ENCODE assay signal across 9 cellular contexts in the genomic region with DNA sequence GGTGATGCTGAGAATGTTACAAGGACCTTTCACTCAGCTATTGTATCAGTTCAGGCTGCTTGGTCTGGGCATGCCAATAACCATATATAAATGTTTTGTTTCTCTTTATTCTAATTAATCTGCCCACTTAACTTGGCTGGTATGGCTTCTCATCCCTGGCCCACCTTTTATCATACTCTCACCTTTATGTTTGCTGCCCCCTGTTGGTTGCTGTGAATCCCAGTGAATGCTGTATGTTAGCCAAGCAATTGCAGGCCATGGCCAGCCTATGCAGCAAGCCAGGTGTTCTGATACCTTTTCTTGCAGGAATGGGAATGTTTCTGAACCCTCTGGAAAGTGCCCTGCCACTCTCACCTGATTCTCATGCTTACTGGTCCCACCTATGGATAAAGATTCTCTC. TPM values are rescaled to one million over a fixed set of nuclear protein-coding genes. Genes with fewer than 3 reads are reported as not detected.
DNase-seq lines count a peak whose midpoint lies in the region; ATAC-seq, FAIRE-seq and TF ChIP-seq lines count a peak whose summit lies in the region.
"Had no signal": no experiment of that assay in that cellular context is flagged by ENCODE, and none has a peak within 500 bp of the region (broad histone marks: within the 10 kb centered on the region; RNA-seq: fewer than 3 reads in every experiment).

No MANE protein-coding gene starts in this region.

- H3K27me3 ChIP-seq in HepG2 (ENCODE audit: control insufficient read depth in 1 of 2, insufficient read depth in 2 of 2, low read length in 2 of 2) = no peaks in the 10 kb centered on the region
- H3K27me3 ChIP-seq in mesenchymal stem cell (ENCODE audit: control insufficient read depth in 1 of 2, insufficient read depth in 1 of 2, low read length in 2 of 2) = no peaks in the 10 kb centered on the region
- H3K27me3 ChIP-seq: tibial artery had no signal

- H3K79me2 ChIP-seq in HepG2 (ENCODE audit: insufficient read depth, low read length) = no peaks in the 10 kb centered on the region

- ATAC-seq in HepG2 (peak; percentile 93), HG03045 (IDR thresholded peaks at IDR 0.05; ENCODE audit: unreplicated experiment) (no peak)

- no peak overlapping the region for H3K4me3 ChIP-seq in HepG2 (replicated peaks in 1 of 3; ENCODE audit: insufficient read depth in 1 of 3, low read depth in 2 of 3, low read length in 3 of 3)
- H3K4me3 ChIP-seq in mesenchymal stem cell (ENCODE audit: insufficient read depth in 1 of 2, low read depth in 1 of 2, low read length in 2 of 2) = no peak overlapping the region
- H3K4me3 ChIP-seq: tibial artery had no signal

- H3K27ac ChIP-seq in HepG2 (ENCODE audit: extremely low read length, insufficient read depth, low read length) (no peak overlapping the region), mesenchymal stem cell (ENCODE audit: low read length, poor library complexity, severe bottlenecking) (no peak overlapping the region)
- H3K27ac ChIP-seq: HL-60, tibial artery had no signal

- CTCF ChIA-PET in HEK293T (lab: Yijun Ruan, JAX) (interaction anchor here (1.3 kb wide), 1 partner anchor 8 kb away, joined by 3 read pairs; no protein-coding TSS in a partner anchor), HepG2 (lab: Yijun Ruan, JAX; ENCODE audit: low intra/inter-chr PET ratio, low total read pairs) (interaction anchor here (0.7 to 2.6 kb wide), 3 partner anchors 150 to 480 kb away, joined by 3 to 11 read pairs (median 7); no protein-coding TSS in a partner anchor)

- BruUV-seq in HepG2 (replicated peaks; lab: Mats Ljungman, UMichigan) = no TSS peak

- H3K23ac ChIP-seq in mesenchymal stem cell (ENCODE audit: low read length in 2 of 2) = no peak overlapping the region

- H3K14ac ChIP-seq in mesenchymal stem cell (ENCODE audit: low read length in 2 of 2) = no peak overlapping the region

- H4K91ac ChIP-seq in mesenchymal stem cell (ENCODE audit: low read length) = no peak overlapping the region

- H3K4ac ChIP-seq in mesenchymal stem cell (ENCODE audit: low read depth in 1 of 2, low read length in 2 of 2) = no peak overlapping the region

- POLR2A ChIA-PET in HEK293T (lab: Yijun Ruan, JAX) (no interaction called here), HepG2 (lab: Yijun Ruan, JAX) (no interaction called here)

- peak; percentile 73 for TF ChIP-seq CTCF in HepG2 (CRISPR knock-in tag; IDR thresholded peaks at IDR 0.05)

- no peak overlapping the region for H3K18ac ChIP-seq in mesenchymal stem cell (ENCODE audit: low read depth in 1 of 2, low read length in 2 of 2)

- intact Hi-C loops in HepG2 (cut with micrococcal nuclease; ENCODE audit: unreplicated experiment) (loop anchor here (1.0 kb wide), 1 partner anchor 477 kb away; no protein-coding TSS in a partner anchor), posterior vena cava (cut with DNase I) (no loop called here)

- FAIRE-seq in HepG2 (lab: Jason Lieb, UNC) = no peak

- H2AK5ac ChIP-seq in mesenchymal stem cell (ENCODE audit: low read length, severe bottlenecking) = no peak overlapping the region

- no peak overlapping the region for H3K9ac ChIP-seq in HepG2 (ENCODE audit: insufficient read depth, low read depth, low read length)
- no peak overlapping the region for H3K9ac ChIP-seq in mesenchymal stem cell (ENCODE audit: low read length)

- H4K8ac ChIP-seq in mesenchymal stem cell (ENCODE audit: low read length) = no peak overlapping the region

- in situ Hi-C loops in HepG2 (cut with HindIII; ENCODE audit: extremely low pct_ligation_motif_present, low pct_unique_long_range_greater_than_20kb) = loop anchor here (5.0 kb wide), 1 partner anchor 479 kb away; no protein-coding TSS in a partner anchor

- H3K36me3 ChIP-seq in HepG2 (replicated peaks in 1 of 2; ENCODE audit: control insufficient read depth in 1 of 2, insufficient read depth in 2 of 2, low read length in 2 of 2) (no peaks in the 10 kb centered on the region), mesenchymal stem cell (ENCODE audit: control insufficient read depth in 1 of 2, insufficient read depth in 2 of 2, low read depth in 1 of 2, low read length in 2 of 2) (no peaks in the 10 kb centered on the region)
- H3K36me3 ChIP-seq: tibial artery had no signal

- DNase-seq in Daoy (ENCODE audit: low read depth) (peak; percentile 14), HEK293T (ENCODE audit: extremely low spot score) (peak; percentile 20), SW480 (ENCODE audit: low spot score) (peak; percentile 38), HepG2 (ENCODE audit: low spot score) (peak; percentile 64), mesenchymal stem cell (no peak), posterior vena cava (ENCODE audit: low spot score) (no peak)
- DNase-seq: tibial artery had no signal

- H3K4me1 ChIP-seq in HepG2 (ENCODE audit: insufficient read depth, low read length) = no peaks in the 10 kb centered on the region
- no peaks in the 10 kb centered on the region for H3K4me1 ChIP-seq in mesenchymal stem cell (ENCODE audit: control insufficient read depth, insufficient read depth, low read depth, low read length)
- H3K4me1 ChIP-seq: tibial artery had no signal

- TF ChIP-seq EP300 in HepG2 (IDR thresholded peaks at IDR 0.05; ENCODE audit: low read depth in 2 of 2, low read length in 2 of 2) (no peak), HepG2 (CRISPR knock-in tag; IDR thresholded peaks at IDR 0.05; ENCODE audit: borderline replicate concordance) (no peak)

- no peak overlapping the region for H3K4me2 ChIP-seq in HepG2 (ENCODE audit: low read depth, low read length)
- H3K4me2 ChIP-seq in mesenchymal stem cell (ENCODE audit: low read length, poor library complexity, severe bottlenecking) = no peak overlapping the region

- no peak for TF ChIP-seq POLR2A in HepG2 (IDR thresholded peaks at IDR 0.05; ENCODE audit: insufficient read depth in 1 of 2, low read depth in 2 of 2, low read length in 2 of 2)

- TF ChIP-seq RAD21 in HepG2 (CRISPR knock-in tag; IDR thresholded peaks at IDR 0.05) = no peak

- no peaks in the 10 kb centered on the region for H4K20me1 ChIP-seq in HepG2 (ENCODE audit: insufficient read depth, low read length)

- no peak overlapping the region for H2BK120ac ChIP-seq in mesenchymal stem cell (ENCODE audit: low read depth, low read length)

- H3K9me3 ChIP-seq in HepG2 (ENCODE audit: low read length) (no peaks in the 10 kb centered on the region), mesenchymal stem cell (ENCODE audit: control insufficient read depth, low read length) (no peaks in the 10 kb centered on the region)

- no peaks in the 10 kb centered on the region for H3K79me1 ChIP-seq in mesenchymal stem cell (replicated peaks; ENCODE audit: low read length, poor library complexity, severe bottlenecking)

- no peak overlapping the region for H2BK15ac ChIP-seq in mesenchymal stem cell (ENCODE audit: low read depth, poor library complexity, severe bottlenecking)

- H2BK5ac ChIP-seq in mesenchymal stem cell (ENCODE audit: low read depth, low read length, poor library complexity, severe bottlenecking) = no peak overlapping the region

- H2BK12ac ChIP-seq in mesenchymal stem cell (ENCODE audit: low read length in 2 of 2) = no peak overlapping the region

- no peak overlapping the region for H2AFZ ChIP-seq in HepG2 (ENCODE audit: low read length)
- no peak overlapping the region for H2AFZ ChIP-seq in mesenchymal stem cell (ENCODE audit: low read depth, low read length)

TF ChIP-seq in HEK293T, 16 proteins besides CTCF, POLR2A, EP300 and RAD21 (continues in another document):
- no peak for TF ChIP-seq TARDBP (IDR thresholded peaks at IDR 0.05)
- TF ChIP-seq HDGF (IDR thresholded peaks at IDR 0.05; ENCODE audit: borderline replicate concordance) = no peak
- TF ChIP-seq ARNT (IDR thresholded peaks at IDR 0.05) = no peak
- TF ChIP-seq SP1 (IDR thresholded peaks at IDR 0.05) = no peak
- TF ChIP-seq FOXK2 (IDR thresholded peaks at IDR 0.05) = no peak
- no peak for TF ChIP-seq SUZ12 (IDR thresholded peaks at IDR 0.05)
- no peak for TF ChIP-seq BHLHE40 (IDR thresholded peaks at IDR 0.05; ENCODE audit: borderline replicate concordance)
- TF ChIP-seq ZNF384 (IDR thresholded peaks at IDR 0.05) = no peak

TF ChIP-seq in HepG2, 621 proteins besides CTCF, POLR2A, EP300 and RAD21 (continues in another document):
- peak; percentile 50; the same call in 1 of the 2 replicates for TF ChIP-seq SMC3 (IDR thresholded peaks at IDR 0.05; ENCODE audit: low read length)
- TF ChIP-seq ZFY (CRISPR knock-in tag; IDR thresholded peaks at IDR 0.05) = no peak
- peak; percentile 58 for TF ChIP-seq STAG1 (CRISPR knock-in tag; IDR thresholded peaks at IDR 0.05)

RNA-seq across cellular contexts. Expression of a gene that starts 54.6 kb away (rescaled TPM):
- 0.06 TPM in 1 of 2 replicates, not detected in the other for total RNA-seq in Daoy (2014; rRNA removed; shearing (Covaris generic))
- not detected in 2 replicates for total RNA-seq in HepG2 (2016; rRNA removed; fragmentation: Illumina TruSeq; extraction: Trizol)
- total RNA-seq in HepG2 (2016; cell fraction: cytosol; rRNA removed; fragmentation: Illumina TruSeq; extraction: Trizol; ENCODE audit: low read depth) = not detected in 2 replicates
- not detected in 2 replicates for total RNA-seq in HepG2 (2016; cell fraction: insoluble cytoplasmic fraction; rRNA removed; fragmentation: Illumina TruSeq; extraction: Trizol)
- total RNA-seq in HepG2 (2016; cell fraction: membrane; rRNA removed; fragmentation: Illumina TruSeq; extraction: Trizol) = not detected in 2 replicates
- not detected in 2 replicates for total RNA-seq in HepG2 (2016; cell fraction: nucleus; rRNA removed; fragmentation: Illumina TruSeq; extraction: Trizol)
- not detected in 2 replicates for polyA plus RNA-seq in HepG2 (2011; rRNA removed)
- polyA plus RNA-seq in HepG2 (2011; cell fraction: cytosol; rRNA removed) = not detected in 2 replicates
- polyA plus RNA-seq in HepG2 (2011; cell fraction: nucleus; rRNA removed) = not detected in 2 replicates
- polyA plus RNA-seq in HepG2 (2012) = not detected in 2 replicates
- not detected in 2 replicates for polyA plus RNA-seq in HepG2 (2016; cell fraction: cytosol; fragmentation: Illumina TruSeq; extraction: Trizol; ENCODE audit: low read depth)
- polyA plus RNA-seq in HepG2 (2016; cell fraction: insoluble cytoplasmic fraction; fragmentation: Illumina TruSeq; extraction: Trizol; ENCODE audit: low read depth) = not detected in 2 replicates
- not detected in 2 replicates for polyA plus RNA-seq in HepG2 (2016; cell fraction: membrane; fragmentation: Illumina TruSeq; extraction: Trizol; ENCODE audit: low read depth)
- polyA plus RNA-seq in HepG2 (2016; cell fraction: nucleus; fragmentation: Illumina TruSeq; extraction: Trizol; ENCODE audit: insufficient read depth, low read depth) = not detected in 2 replicates
- polyA minus RNA-seq in HepG2 (2011; rRNA and poly(A)+ RNA removed; ENCODE audit: low replicate concordance) = not detected in 2 replicates
- not detected in 2 replicates for polyA minus RNA-seq in HepG2 (2011; cell fraction: cytosol; rRNA and poly(A)+ RNA removed)
- not detected in 2 replicates for polyA minus RNA-seq in HepG2 (2011; cell fraction: nucleus; rRNA and poly(A)+ RNA removed)
- polyA plus RNA-seq in mesenchymal stem cell (2013, experiment 1 of 2) = not detected
- polyA plus RNA-seq in mesenchymal stem cell (2013, experiment 2 of 2) = not detected
- total RNA-seq in posterior vena cava = under 1 TPM; 0.24 to 0.32 TPM

Comparison
In these comparisons a context has a peak if more than half of its experiments do, and no peak if none do; other contexts are left out.
1. DNase-seq: peak in Daoy (single experiment), HEK293T (single experiment), SW480 (single experiment) and HepG2 (single experiment); none in mesenchymal stem cell (single experiment) and posterior vena cava (single experiment).